1 cellular context compared by ENCODE assay signal in the genomic region with DNA sequence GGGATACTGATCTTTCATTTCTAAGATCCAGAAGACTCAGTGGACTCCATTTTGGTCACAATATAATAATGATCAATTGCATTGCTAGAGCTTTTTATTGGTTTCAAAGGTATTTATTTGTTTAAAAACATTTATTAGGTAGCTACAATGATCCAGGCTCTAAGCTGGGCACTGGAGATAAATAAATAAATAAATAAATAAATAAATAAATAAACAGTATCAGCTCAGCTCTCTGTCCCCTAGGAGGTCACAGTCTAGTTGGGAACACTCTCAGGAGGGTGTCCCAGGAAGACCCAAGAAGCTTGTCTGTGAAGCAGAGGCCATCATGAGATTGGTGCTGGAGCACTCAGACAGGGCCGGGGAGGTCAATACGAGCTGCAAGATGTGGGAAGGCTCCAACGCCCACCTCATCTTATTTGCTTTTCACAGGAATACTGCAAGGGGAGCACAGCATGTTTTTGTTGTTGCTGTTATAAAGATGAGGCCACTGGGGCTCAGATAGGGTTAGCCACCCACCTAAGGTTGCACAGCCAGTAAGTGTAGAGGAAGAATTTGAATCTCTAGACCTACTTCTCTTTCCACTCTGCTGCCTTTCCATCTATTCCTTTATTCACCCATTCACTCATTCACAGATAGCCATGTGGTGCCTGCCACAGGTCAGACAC.
TF ChIP-seq lines count a peak whose summit lies in the region.

No MANE protein-coding gene starts in this region.

TF ChIP-seq in GM12878, 131 proteins besides CTCF, POLR2A, EP300 and RAD21:
- no peak for TF ChIP-seq MEF2A (IDR thresholded peaks at IDR 0.05; ENCODE audit: insufficient read depth, low read depth, low read length)
- TF ChIP-seq MTA3 (IDR thresholded peaks at IDR 0.05; ENCODE audit: borderline replicate concordance, low read length), result no peak
- TF ChIP-seq, protein P1, sequence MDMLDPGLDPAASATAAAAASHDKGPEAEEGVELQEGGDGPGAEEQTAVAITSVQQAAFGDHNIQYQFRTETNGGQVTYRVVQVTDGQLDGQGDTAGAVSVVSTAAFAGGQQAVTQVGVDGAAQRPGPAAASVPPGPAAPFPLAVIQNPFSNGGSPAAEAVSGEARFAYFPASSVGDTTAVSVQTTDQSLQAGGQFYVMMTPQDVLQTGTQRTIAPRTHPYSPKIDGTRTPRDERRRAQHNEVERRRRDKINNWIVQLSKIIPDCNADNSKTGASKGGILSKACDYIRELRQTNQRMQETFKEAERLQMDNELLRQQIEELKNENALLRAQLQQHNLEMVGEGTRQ (IDR thresholded peaks at IDR 0.05; ENCODE audit: borderline replicate concordance, low read depth, low read length), result no peak
- TF ChIP-seq KAT2A (conservative IDR thresholded peaks at IDR 0.05; ENCODE audit: control insufficient read depth, low read depth, low read length), result no peak
- TF ChIP-seq, protein P2, sequence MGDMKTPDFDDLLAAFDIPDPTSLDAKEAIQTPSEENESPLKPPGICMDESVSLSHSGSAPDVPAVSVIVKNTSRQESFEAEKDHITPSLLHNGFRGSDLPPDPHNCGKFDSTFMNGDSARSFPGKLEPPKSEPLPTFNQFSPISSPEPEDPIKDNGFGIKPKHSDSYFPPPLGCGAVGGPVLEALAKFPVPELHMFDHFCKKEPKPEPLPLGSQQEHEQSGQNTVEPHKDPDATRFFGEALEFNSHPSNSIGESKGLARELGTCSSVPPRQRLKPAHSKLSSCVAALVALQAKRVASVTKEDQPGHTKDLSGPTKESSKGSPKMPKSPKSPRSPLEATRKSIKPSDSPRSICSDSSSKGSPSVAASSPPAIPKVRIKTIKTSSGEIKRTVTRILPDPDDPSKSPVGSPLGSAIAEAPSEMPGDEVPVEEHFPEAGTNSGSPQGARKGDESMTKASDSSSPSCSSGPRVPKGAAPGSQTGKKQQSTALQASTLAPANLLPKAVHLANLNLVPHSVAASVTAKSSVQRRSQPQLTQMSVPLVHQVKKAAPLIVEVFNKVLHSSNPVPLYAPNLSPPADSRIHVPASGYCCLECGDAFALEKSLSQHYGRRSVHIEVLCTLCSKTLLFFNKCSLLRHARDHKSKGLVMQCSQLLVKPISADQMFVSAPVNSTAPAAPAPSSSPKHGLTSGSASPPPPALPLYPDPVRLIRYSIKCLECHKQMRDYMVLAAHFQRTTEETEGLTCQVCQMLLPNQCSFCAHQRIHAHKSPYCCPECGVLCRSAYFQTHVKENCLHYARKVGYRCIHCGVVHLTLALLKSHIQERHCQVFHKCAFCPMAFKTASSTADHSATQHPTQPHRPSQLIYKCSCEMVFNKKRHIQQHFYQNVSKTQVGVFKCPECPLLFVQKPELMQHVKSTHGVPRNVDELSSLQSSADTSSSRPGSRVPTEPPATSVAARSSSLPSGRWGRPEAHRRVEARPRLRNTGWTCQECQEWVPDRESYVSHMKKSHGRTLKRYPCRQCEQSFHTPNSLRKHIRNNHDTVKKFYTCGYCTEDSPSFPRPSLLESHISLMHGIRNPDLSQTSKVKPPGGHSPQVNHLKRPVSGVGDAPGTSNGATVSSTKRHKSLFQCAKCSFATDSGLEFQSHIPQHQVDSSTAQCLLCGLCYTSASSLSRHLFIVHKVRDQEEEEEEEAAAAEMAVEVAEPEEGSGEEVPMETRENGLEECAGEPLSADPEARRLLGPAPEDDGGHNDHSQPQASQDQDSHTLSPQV (IDR thresholded peaks at IDR 0.05), result no peak
- no peak for TF ChIP-seq RFX5 (IDR thresholded peaks at IDR 0.05; ENCODE audit: low read depth, low read length)
- no peak for TF ChIP-seq TARDBP (IDR thresholded peaks at IDR 0.05; ENCODE audit: borderline replicate concordance)
- TF ChIP-seq WRNIP1 (IDR thresholded peaks at IDR 0.05; ENCODE audit: borderline replicate concordance, low read depth, low read length), result no peak
- TF ChIP-seq, protein P3, sequence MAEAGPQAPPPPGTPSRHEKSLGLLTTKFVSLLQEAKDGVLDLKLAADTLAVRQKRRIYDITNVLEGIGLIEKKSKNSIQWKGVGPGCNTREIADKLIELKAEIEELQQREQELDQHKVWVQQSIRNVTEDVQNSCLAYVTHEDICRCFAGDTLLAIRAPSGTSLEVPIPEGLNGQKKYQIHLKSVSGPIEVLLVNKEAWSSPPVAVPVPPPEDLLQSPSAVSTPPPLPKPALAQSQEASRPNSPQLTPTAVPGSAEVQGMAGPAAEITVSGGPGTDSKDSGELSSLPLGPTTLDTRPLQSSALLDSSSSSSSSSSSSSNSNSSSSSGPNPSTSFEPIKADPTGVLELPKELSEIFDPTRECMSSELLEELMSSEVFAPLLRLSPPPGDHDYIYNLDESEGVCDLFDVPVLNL (IDR thresholded peaks at IDR 0.05; ENCODE audit: low read depth, low read length), result no peak
- no peak for TF ChIP-seq NFIC (IDR thresholded peaks at IDR 0.05; ENCODE audit: low read depth, low read length)
- no peak for TF ChIP-seq NFYA (IDR thresholded peaks at IDR 0.05; ENCODE audit: borderline replicate concordance, low read depth, low read length)
- TF ChIP-seq, protein P4, sequence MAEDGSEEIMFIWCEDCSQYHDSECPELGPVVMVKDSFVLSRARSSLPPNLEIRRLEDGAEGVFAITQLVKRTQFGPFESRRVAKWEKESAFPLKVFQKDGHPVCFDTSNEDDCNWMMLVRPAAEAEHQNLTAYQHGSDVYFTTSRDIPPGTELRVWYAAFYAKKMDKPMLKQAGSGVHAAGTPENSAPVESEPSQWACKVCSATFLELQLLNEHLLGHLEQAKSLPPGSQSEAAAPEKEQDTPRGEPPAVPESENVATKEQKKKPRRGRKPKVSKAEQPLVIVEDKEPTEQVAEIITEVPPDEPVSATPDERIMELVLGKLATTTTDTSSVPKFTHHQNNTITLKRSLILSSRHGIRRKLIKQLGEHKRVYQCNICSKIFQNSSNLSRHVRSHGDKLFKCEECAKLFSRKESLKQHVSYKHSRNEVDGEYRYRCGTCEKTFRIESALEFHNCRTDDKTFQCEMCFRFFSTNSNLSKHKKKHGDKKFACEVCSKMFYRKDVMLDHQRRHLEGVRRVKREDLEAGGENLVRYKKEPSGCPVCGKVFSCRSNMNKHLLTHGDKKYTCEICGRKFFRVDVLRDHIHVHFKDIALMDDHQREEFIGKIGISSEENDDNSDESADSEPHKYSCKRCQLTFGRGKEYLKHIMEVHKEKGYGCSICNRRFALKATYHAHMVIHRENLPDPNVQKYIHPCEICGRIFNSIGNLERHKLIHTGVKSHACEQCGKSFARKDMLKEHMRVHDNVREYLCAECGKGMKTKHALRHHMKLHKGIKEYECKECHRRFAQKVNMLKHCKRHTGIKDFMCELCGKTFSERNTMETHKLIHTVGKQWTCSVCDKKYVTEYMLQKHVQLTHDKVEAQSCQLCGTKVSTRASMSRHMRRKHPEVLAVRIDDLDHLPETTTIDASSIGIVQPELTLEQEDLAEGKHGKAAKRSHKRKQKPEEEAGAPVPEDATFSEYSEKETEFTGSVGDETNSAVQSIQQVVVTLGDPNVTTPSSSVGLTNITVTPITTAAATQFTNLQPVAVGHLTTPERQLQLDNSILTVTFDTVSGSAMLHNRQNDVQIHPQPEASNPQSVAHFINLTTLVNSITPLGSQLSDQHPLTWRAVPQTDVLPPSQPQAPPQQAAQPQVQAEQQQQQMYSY (CRISPR knock-in tag; IDR thresholded peaks at IDR 0.05), result no peak
- TF ChIP-seq SREBF2 (IDR thresholded peaks at IDR 0.05; ENCODE audit: low read length), result no peak
